ENCODE assay signal across 26 cellular contexts in genomic region chr20:61295726-61296628, GRCh38. TPM values are rescaled to one million over a fixed set of nuclear protein-coding genes. Genes with fewer than 3 reads are reported as not detected.
A peak's percentile ranks its signal among the peaks of the same experiment; 100 is the strongest.
DNase-seq lines count a peak whose midpoint lies in the region; ATAC-seq, FAIRE-seq and TF ChIP-seq lines count a peak whose summit lies in the region.
"Had no signal": no experiment of that assay in that cellular context is flagged by ENCODE, and none has a peak within 500 bp of the region (broad histone marks: within the 10 kb centered on the region; RNA-seq: fewer than 3 reads in every experiment).

No MANE protein-coding gene starts in this region.

- in situ Hi-C loops in HepG2 (cut with HindIII; ENCODE audit: extremely low pct_ligation_motif_present, low pct_unique_long_range_greater_than_20kb) = no loop called here

- BruUV-seq in HepG2 (replicated peaks; lab: Mats Ljungman, UMichigan) = no TSS peak

- no peaks in the 10 kb centered on the region for H3K9me3 ChIP-seq in HepG2 (ENCODE audit: low read length)
- H3K9me3 ChIP-seq in right lobe of liver = no peaks in the 10 kb centered on the region
- H3K9me3 ChIP-seq in WERI-Rb-1 (ENCODE audit: severe bottlenecking) = no peaks in the 10 kb centered on the region
- no peaks in the 10 kb centered on the region for H3K9me3 ChIP-seq in gastroesophageal sphincter
- H3K9me3 ChIP-seq: A549 had no signal

- CTCF ChIA-PET in HepG2 (lab: Yijun Ruan, JAX; ENCODE audit: low intra/inter-chr PET ratio, low total read pairs) = no interaction called here

- peaks cover 15 to 57% of the 10 kb centered on the region in 2 experiments; a peak in 3 of 5 replicates for H3K27me3 ChIP-seq in HepG2 (ENCODE audit: control insufficient read depth in 1 of 2, insufficient read depth in 2 of 2, low read length in 2 of 2)
- no peaks in the 10 kb centered on the region for H3K27me3 ChIP-seq in right lobe of liver
- H3K27me3 ChIP-seq in WERI-Rb-1 (ENCODE audit: insufficient read depth, low read depth, severe bottlenecking) = peaks cover 100% of the 10 kb centered on the region
- peaks cover 21% of the 10 kb centered on the region for H3K27me3 ChIP-seq in gastroesophageal sphincter

- H3K27ac ChIP-seq in HepG2 (ENCODE audit: extremely low read length, insufficient read depth, low read length) = no peak overlapping the region
- H3K27ac ChIP-seq in right lobe of liver = no peak overlapping the region
- H3K27ac ChIP-seq in WERI-Rb-1 = no peak overlapping the region
- H3K27ac ChIP-seq in gastroesophageal sphincter = no peak overlapping the region
- H3K27ac ChIP-seq: A549, C4-2B had no signal

- H3K4me1 ChIP-seq in HepG2 (ENCODE audit: insufficient read depth, low read length) (no peaks in the 10 kb centered on the region), right lobe of liver (no peaks in the 10 kb centered on the region), gastroesophageal sphincter (no peaks in the 10 kb centered on the region)

- no peaks in the 10 kb centered on the region; the same call in 1 of the 2 replicates for H4K20me1 ChIP-seq in HepG2 (ENCODE audit: insufficient read depth, low read length)

- no peak for TF ChIP-seq RAD21 in HepG2 (CRISPR knock-in tag; IDR thresholded peaks at IDR 0.05)

- no peak for TF ChIP-seq EP300 in HepG2 (IDR thresholded peaks at IDR 0.05; ENCODE audit: low read depth in 2 of 2, low read length in 2 of 2)
- TF ChIP-seq EP300 in HepG2 (CRISPR knock-in tag; IDR thresholded peaks at IDR 0.05; ENCODE audit: borderline replicate concordance) = no peak
- no peak for TF ChIP-seq EP300 in gastroesophageal sphincter (IDR thresholded peaks at IDR 0.05)

- no peaks in the 10 kb centered on the region for H3K36me3 ChIP-seq in HepG2 (replicated peaks in 1 of 2; ENCODE audit: control insufficient read depth in 1 of 2, insufficient read depth in 2 of 2, low read length in 2 of 2)
- H3K36me3 ChIP-seq in right lobe of liver = no peaks in the 10 kb centered on the region
- H3K36me3 ChIP-seq in WERI-Rb-1 = no peaks in the 10 kb centered on the region
- no peaks in the 10 kb centered on the region for H3K36me3 ChIP-seq in gastroesophageal sphincter

- intact Hi-C loops in HepG2 (cut with micrococcal nuclease; ENCODE audit: unreplicated experiment) = no loop called here
- intact Hi-C loops in right lobe of liver (cut with DNase I) = no loop called here

- POLR2A ChIA-PET in HepG2 (lab: Yijun Ruan, JAX) = no interaction called here

- ATAC-seq in HepG2 (peak; percentile 45), right lobe of liver (no peak), HG03095 (IDR thresholded peaks at IDR 0.05; ENCODE audit: unreplicated experiment) (no peak), gastroesophageal sphincter (no peak)
- ATAC-seq: GM12878, WTC11 had no signal

- TF ChIP-seq POLR2A in HepG2 (IDR thresholded peaks at IDR 0.05; ENCODE audit: insufficient read depth in 1 of 2, low read depth in 2 of 2, low read length in 2 of 2) (no peak), right lobe of liver (IDR thresholded peaks at IDR 0.05) (no peak), gastroesophageal sphincter (IDR thresholded peaks at IDR 0.05) (no peak)

- H2AFZ ChIP-seq in HepG2 (ENCODE audit: low read length) = no peak overlapping the region

- no peak overlapping the region for H3K4me2 ChIP-seq in HepG2 (ENCODE audit: low read depth, low read length)
- H3K4me2 ChIP-seq: A549 had no signal

- WGBS in HepG2 (ENCODE audit: low lambda C conversion rate) = 39% methylated on average over 33 of the region's 33 CpGs
- 53% methylated on average over 23 of the region's 33 CpGs for WGBS in right lobe of liver (ENCODE audit: insufficient coverage, low coverage, low lambda C conversion rate, missing lambda C conversion rate)
- 58 to 80% methylated on average over 15 to 23 of the region's 33 CpGs for WGBS in gastroesophageal sphincter (ENCODE audit: low coverage in 1 of 2), 2 donors

- H3K4me3 ChIP-seq in HepG2 (replicated peaks in 1 of 3; ENCODE audit: insufficient read depth in 1 of 3, low read depth in 2 of 3, low read length in 3 of 3) (no peak overlapping the region), right lobe of liver (no peak overlapping the region), WERI-Rb-1 (ENCODE audit: low read depth, low read length) (no peak overlapping the region), gastroesophageal sphincter (no peak overlapping the region)
- H3K4me3 ChIP-seq: A549, GM12878 had no signal

- TF ChIP-seq CTCF in HepG2 (CRISPR knock-in tag; IDR thresholded peaks at IDR 0.05) (no peak), right lobe of liver (IDR thresholded peaks at IDR 0.05) (no peak), WERI-Rb-1 (IDR thresholded peaks at IDR 0.05; ENCODE audit: low read depth, low read length) (no peak), gastroesophageal sphincter (IDR thresholded peaks at IDR 0.05) (no peak)

- no peak for DNase-seq in HepG2 (ENCODE audit: low spot score)
- DNase-seq in right lobe of liver = no peak
- peak; percentile 2 for DNase-seq in amniotic epithelial cell (ENCODE audit: low read depth)
- peak; percentile 54 for DNase-seq in iPS-NIHi11 (ENCODE audit: low spot score)
- DNase-seq in SHP77 treated with DMSO at 0.1 percent for 48 hours (lab: John Stamatoyannopoulos, UW) = no peak
- DNase-seq in WERI-Rb-1 = no peak
- DNase-seq: activated CD4-positive, alpha-beta memory T cell treated with anti-CD3 and anti-CD28 coated beads, Interleukin-2, amount 10 ng/mL, durations not matched to agents 7 days and 5 days; activated naive CD4-positive, alpha-beta T cell treated with anti-CD3 and anti-CD28 coated beads for 36 hours; activated T-cell treated with anti-CD3 and anti-CD28 coated beads, Interleukin-2, amount 50 U/mL, for 1 hour; aorta; HFFc6; hippocampal formation; KG1; kidney glomerular epithelial cell; NCI-H2081; NCI-H526 treated with DMSO at 0.1 percent for 48 hours; stimulated activated CD4-positive, alpha-beta T cell treated with anti-CD3 and anti-CD28 coated beads, Interleukin-12 subunit alpha, Interleukin-12 subunit beta, amount 100 ng/mL, for 4 hours; substantia nigra had no signal

- no peaks in the 10 kb centered on the region for H3K79me2 ChIP-seq in HepG2 (ENCODE audit: insufficient read depth, low read length)

- H3K9ac ChIP-seq in HepG2 (ENCODE audit: insufficient read depth, low read depth, low read length) = no peak overlapping the region

- no peak for FAIRE-seq in HepG2 (lab: Jason Lieb, UNC)
- FAIRE-seq: A549, colon, GM12878 had no signal

TF ChIP-seq in HepG2, 621 proteins besides CTCF, POLR2A, EP300 and RAD21:
- peak; percentile 5; the same call in 1 of the 2 replicates for TF ChIP-seq MNT (IDR thresholded peaks at IDR 0.05)
- no peak for TF ChIP-seq FOSL2 (CRISPR knock-in tag; IDR thresholded peaks at IDR 0.05)

RNA-seq across cellular contexts. Expression of gene CDH4, which starts 43.9 kb away (rescaled TPM):
- total RNA-seq in HepG2 (2016; rRNA removed; fragmentation: Illumina TruSeq; extraction: Trizol) (not detected in 2 replicates), right lobe of liver (under 1 TPM in 3 of 6 experiments, not detected in 3; 0.02 to 0.14 (median 0.09) TPM), gastroesophageal sphincter (1 to 10 TPM in 1 of 4 donors, under 1 TPM in 2, not detected in 1; under 0.01 to 1.5 (median 0.42) TPM)
- total RNA-seq in HepG2 (2016; cell fraction: cytosol; rRNA removed; fragmentation: Illumina TruSeq; extraction: Trizol; ENCODE audit: low read depth) = not detected in 2 replicates
- total RNA-seq in HepG2 (2016; cell fraction: insoluble cytoplasmic fraction; rRNA removed; fragmentation: Illumina TruSeq; extraction: Trizol) = not detected in 2 replicates
- total RNA-seq in HepG2 (2016; cell fraction: membrane; rRNA removed; fragmentation: Illumina TruSeq; extraction: Trizol) = not detected in 2 replicates
- not detected in 2 replicates for total RNA-seq in HepG2 (2016; cell fraction: nucleus; rRNA removed; fragmentation: Illumina TruSeq; extraction: Trizol)
- not detected in 2 replicates for polyA plus RNA-seq in HepG2 (2011; rRNA removed)
- not detected in 2 replicates for polyA plus RNA-seq in HepG2 (2011; cell fraction: cytosol; rRNA removed)
- polyA plus RNA-seq in HepG2 (2011; cell fraction: nucleus; rRNA removed) = not detected in 2 replicates
- 0.56 and 0.76 TPM in 2 replicates for polyA plus RNA-seq in HepG2 (2012)
- polyA plus RNA-seq in HepG2 (2016; cell fraction: cytosol; fragmentation: Illumina TruSeq; extraction: Trizol; ENCODE audit: low read depth) = not detected in 2 replicates
- not detected in 2 replicates for polyA plus RNA-seq in HepG2 (2016; cell fraction: insoluble cytoplasmic fraction; fragmentation: Illumina TruSeq; extraction: Trizol; ENCODE audit: low read depth)
- not detected in 2 replicates for polyA plus RNA-seq in HepG2 (2016; cell fraction: membrane; fragmentation: Illumina TruSeq; extraction: Trizol; ENCODE audit: low read depth)
- polyA plus RNA-seq in HepG2 (2016; cell fraction: nucleus; fragmentation: Illumina TruSeq; extraction: Trizol; ENCODE audit: insufficient read depth, low read depth) = not detected in 2 replicates
- polyA minus RNA-seq in HepG2 (2011; rRNA and poly(A)+ RNA removed; ENCODE audit: low replicate concordance) = not detected in 2 replicates
- polyA minus RNA-seq in HepG2 (2011; cell fraction: cytosol; rRNA and poly(A)+ RNA removed) = not detected in 2 replicates
- not detected in 2 replicates for polyA minus RNA-seq in HepG2 (2011; cell fraction: nucleus; rRNA and poly(A)+ RNA removed)
- total RNA-seq: GM12878, mesenteric fat pad had no signal
- polyA plus RNA-seq: aorta, GM12878 had no signal

Comparison
In these comparisons a context has a peak if more than half of its experiments do, and no peak if none do; other contexts are left out.
1. DNase-seq: peak in amniotic epithelial cell (single experiment) and iPS-NIHi11 (single experiment); none in HepG2 (single experiment), right lobe of liver (0 of 3), SHP77 treated with DMSO at 0.1 percent for 48 hours (single experiment) and WERI-Rb-1 (single experiment).